ENCODE assay signal across 12 cellular contexts in genomic region chr13:41780736-41781708, GRCh38.
DNase-seq lines count a peak whose midpoint lies in the region; ATAC-seq, FAIRE-seq and TF ChIP-seq lines count a peak whose summit lies in the region.
"Had no signal": no experiment of that assay in that cellular context is flagged by ENCODE, and none has a peak within 500 bp of the region (broad histone marks: within the 10 kb centered on the region; RNA-seq: fewer than 3 reads in every experiment).

No MANE protein-coding gene starts in this region.

- POLR2A ChIA-PET in HepG2 (lab: Yijun Ruan, JAX) = no interaction called here

- peaks cover 0 to 6% of the 10 kb centered on the region in 2 experiments; a peak in 1 of 5 replicates for H3K36me3 ChIP-seq in HepG2 (replicated peaks in 1 of 2; ENCODE audit: control insufficient read depth in 1 of 2, insufficient read depth in 2 of 2, low read length in 2 of 2)

- intact Hi-C loops in HepG2 (cut with micrococcal nuclease; ENCODE audit: unreplicated experiment) = no loop called here

- no peak for TF ChIP-seq CTCF in HepG2 (CRISPR knock-in tag; IDR thresholded peaks at IDR 0.05)

- peaks cover 21% of the 10 kb centered on the region for H3K4me1 ChIP-seq in HepG2 (ENCODE audit: insufficient read depth, low read length)

- no peaks in the 10 kb centered on the region for H4K20me1 ChIP-seq in HepG2 (ENCODE audit: insufficient read depth, low read length)

- no TSS peak for BruUV-seq in HepG2 (replicated peaks; lab: Mats Ljungman, UMichigan)

- no peak overlapping the region for H3K4me2 ChIP-seq in HepG2 (ENCODE audit: low read depth, low read length)

- H3K4me3 ChIP-seq in HepG2 (replicated peaks in 1 of 3; ENCODE audit: insufficient read depth in 1 of 3, low read depth in 2 of 3, low read length in 3 of 3) = no peak overlapping the region

- no peak for FAIRE-seq in HepG2 (lab: Jason Lieb, UNC)

- DNase-seq in GM04503 (ENCODE audit: low read depth) = peak; percentile 90
- DNase-seq in fibroblast of the conjunctiva (ENCODE audit: low read depth) = peak; percentile 47
- DNase-seq in renal cortical epithelial cell (ENCODE audit: low read depth) = peak; percentile 88
- DNase-seq in NCI-H2029 treated with DMSO at 0.1 percent for 48 hours (lab: John Stamatoyannopoulos, UW) = no peak
- no peak for DNase-seq in HepG2 (ENCODE audit: low spot score)
- DNase-seq in NK-92 (lab: John Stamatoyannopoulos, UW; ENCODE audit: unreplicated experiment) = no peak
- DNase-seq in GDM1 (lab: John Stamatoyannopoulos, UW) = no peak
- DNase-seq: central memory CD4-positive, alpha-beta T cell; NCI-H524 treated with DMSO at 0.1 percent for 48 hours; stimulated activated CD4-positive, alpha-beta T cell treated with anti-CD3 and anti-CD28 coated beads, Interleukin-15, amount 100 ng/mL, for 24 hours; stimulated activated naive CD8-positive, alpha-beta T cell treated with anti-CD3 and anti-CD28 coated beads, Interleukin-15, Interleukin-2, amounts not matched to agents 100 U/mL and 50 U/mL, for 24 hours had no signal

- H3K9me3 ChIP-seq in HepG2 (ENCODE audit: low read length) = no peaks in the 10 kb centered on the region

- in situ Hi-C loops in HepG2 (cut with HindIII; ENCODE audit: extremely low pct_ligation_motif_present, low pct_unique_long_range_greater_than_20kb) = no loop called here

- CTCF ChIA-PET in HepG2 (lab: Yijun Ruan, JAX; ENCODE audit: low intra/inter-chr PET ratio, low total read pairs) = no interaction called here

- peak; percentile 80 for ATAC-seq in SK-N-SH treated with all-trans-retinoic acid at 6 μM for 48 hours
- ATAC-seq in HepG2 = no peak
- ATAC-seq: stimulated activated naive CD8-positive, alpha-beta T cell treated with anti-CD3 and anti-CD28 coated beads, Interleukin-15, Interleukin-2, amounts not matched to agents 100 U/mL and 50 U/mL, for 24 hours had no signal

- H3K27me3 ChIP-seq in HepG2 (ENCODE audit: control insufficient read depth in 1 of 2, insufficient read depth in 2 of 2, low read length in 2 of 2) = no peaks in the 10 kb centered on the region

- H3K79me2 ChIP-seq in HepG2 (ENCODE audit: insufficient read depth, low read length) = no peaks in the 10 kb centered on the region

- H2AFZ ChIP-seq in HepG2 (ENCODE audit: low read length) = no peak overlapping the region

- WGBS in HepG2 (ENCODE audit: low lambda C conversion rate) = 81% methylated on average over 5 of the region's 5 CpGs

- no peak for TF ChIP-seq EP300 in HepG2 (IDR thresholded peaks at IDR 0.05; ENCODE audit: low read depth in 2 of 2, low read length in 2 of 2)
- TF ChIP-seq EP300 in HepG2 (CRISPR knock-in tag; IDR thresholded peaks at IDR 0.05; ENCODE audit: borderline replicate concordance) = no peak

- H3K27ac ChIP-seq in HepG2 (ENCODE audit: extremely low read length, insufficient read depth, low read length) = no peak overlapping the region

- H3K9ac ChIP-seq in HepG2 (ENCODE audit: insufficient read depth, low read depth, low read length) = no peak overlapping the region

- TF ChIP-seq POLR2A in HepG2 (IDR thresholded peaks at IDR 0.05; ENCODE audit: insufficient read depth in 1 of 2, low read depth in 2 of 2, low read length in 2 of 2) = no peak

- TF ChIP-seq RAD21 in HepG2 (CRISPR knock-in tag; IDR thresholded peaks at IDR 0.05) = no peak

TF ChIP-seq in SK-N-SH treated with all-trans-retinoic acid at 6 μM for 48 hours, 23 proteins besides CTCF, POLR2A, EP300 and RAD21:
- TF ChIP-seq ISL1 (CRISPR knock-in tag; IDR thresholded peaks at IDR 0.05) (0 out of 2 replicates have a peak, but pooled peaks have one; percentile 9), PATZ1 (CRISPR knock-in tag; IDR thresholded peaks at IDR 0.05; ENCODE audit: borderline replicate concordance) (no peak)

TF ChIP-seq in HepG2, 621 proteins besides CTCF, POLR2A, EP300 and RAD21:
- no peak for TF ChIP-seq KDM5B (CRISPR knock-in tag; IDR thresholded peaks at IDR 0.05; ENCODE audit: borderline replicate concordance)
TF ChIP-seq in HepG2: peak in this region for 0.

Comparison
In these comparisons a context has a peak if more than half of its experiments do, and no peak if none do; other contexts are left out.
1. DNase-seq: peak in GM04503 (single experiment), fibroblast of the conjunctiva (single experiment) and renal cortical epithelial cell (single experiment); none in NCI-H2029 treated with DMSO at 0.1 percent for 48 hours (single experiment), HepG2 (single experiment), NK-92 (single experiment) and GDM1 (single experiment).